In genomic region chr3:117628896-117629295, GRCh38 we compare ENCODE assay signal across 9 cellular contexts.
DNase-seq lines count a peak whose midpoint lies in the region; ATAC-seq, FAIRE-seq and TF ChIP-seq lines count a peak whose summit lies in the region.
"Had no signal": no experiment of that assay in that cellular context is flagged by ENCODE, and none has a peak within 500 bp of the region (broad histone marks: within the 10 kb centered on the region; RNA-seq: fewer than 3 reads in every experiment).

No MANE protein-coding gene starts in this region.

- no peaks in the 10 kb centered on the region for H3K36me3 Mint-ChIP-seq in activated CD4-positive, alpha-beta T cell treated with anti-CD3 and anti-CD28 coated beads for 36 hours (ENCODE audit: low read depth)
- no peaks in the 10 kb centered on the region for H3K36me3 Mint-ChIP-seq in GM23338 (ENCODE audit: low read depth)

- H3K9me2 ChIP-seq in OCI-LY7 (ENCODE audit: insufficient read depth, low read length) (no peaks in the 10 kb centered on the region), GM23338 (ENCODE audit: insufficient read depth) (no peaks in the 10 kb centered on the region)

- no peak for ATAC-seq in activated CD4-positive, alpha-beta T cell treated with anti-CD3 and anti-CD28 coated beads for 36 hours
- ATAC-seq in GM18519 (IDR thresholded peaks at IDR 0.05; ENCODE audit: low FRiP score, unreplicated experiment), result no peak
- no peak for ATAC-seq in GM23338

- FAIRE-seq in HTR-8/SVneo (lab: Jason Lieb, UNC), result no peak

- H3K27ac ChIP-seq in OCI-LY7 (ENCODE audit: low read depth, low read length, poor library complexity, severe bottlenecking) (no peak overlapping the region), GM23338 (ENCODE audit: low read depth) (no peak overlapping the region)

- no peak overlapping the region for H3K4me3 ChIP-seq in OCI-LY7 (ENCODE audit: low read depth, low read length, poor library complexity, severe bottlenecking)
- H3K4me3 ChIP-seq in GM23338, result no peak overlapping the region

- H3K4me2 ChIP-seq in OCI-LY7 (ENCODE audit: low read length), result no peak overlapping the region
- no peak overlapping the region for H3K4me2 ChIP-seq in GM23338

- H3K27me3 ChIP-seq in GM23338 (ENCODE audit: insufficient read depth), result no peaks in the 10 kb centered on the region

- H3K4me3 Mint-ChIP-seq in activated CD4-positive, alpha-beta T cell treated with anti-CD3 and anti-CD28 coated beads for 36 hours, result no peak overlapping the region
- H3K4me3 Mint-ChIP-seq in GM23338, result no peak overlapping the region
- H3K4me3 Mint-ChIP-seq: T-helper 1 cell treated with Interleukin-12 subunit alpha and Interleukin-12 subunit beta and Interleukin-4 antibody, amounts not matched to agents 30 μg/mL and 1 μg/mL, for 36 hours had no signal

- no peaks in the 10 kb centered on the region for H3K4me1 Mint-ChIP-seq in activated CD4-positive, alpha-beta T cell treated with anti-CD3 and anti-CD28 coated beads for 36 hours
- H3K4me1 Mint-ChIP-seq in GM23338, result peaks cover 28% of the 10 kb centered on the region

- TF ChIP-seq CTCF in OCI-LY7 (conservative IDR thresholded peaks at IDR 0.05; ENCODE audit: low read length) (no peak), GM23338 (conservative IDR thresholded peaks at IDR 0.05; ENCODE audit: low read depth in 2 of 2) (no peak)

- no peaks in the 10 kb centered on the region for H3K9me3 Mint-ChIP-seq in activated CD4-positive, alpha-beta T cell treated with anti-CD3 and anti-CD28 coated beads for 36 hours (ENCODE audit: low read depth)
- no peaks in the 10 kb centered on the region for H3K9me3 Mint-ChIP-seq in GM23338
- H3K9me3 Mint-ChIP-seq: T-helper 1 cell treated with Interleukin-12 subunit alpha and Interleukin-12 subunit beta and Interleukin-4 antibody, amounts not matched to agents 30 μg/mL and 1 μg/mL, for 36 hours had no signal

- POLR2A ChIA-PET in OCI-LY7 (lab: Charles Lee), result interaction anchor here (1.3 kb wide), 1 partner anchor 12 kb away, joined by 4 read pairs; no protein-coding TSS in a partner anchor
- POLR2A ChIA-PET in activated CD4-positive, alpha-beta T cell treated with anti-CD3 and anti-CD28 coated beads for 36 hours (lab: Charles Lee), result no interaction called here

- H3K27me3 Mint-ChIP-seq in activated CD4-positive, alpha-beta T cell treated with anti-CD3 and anti-CD28 coated beads for 36 hours, result no peaks in the 10 kb centered on the region
- peaks cover 1% of the 10 kb centered on the region for H3K27me3 Mint-ChIP-seq in GM23338 (ENCODE audit: insufficient read depth, low read depth, poor library complexity)

- DNase-seq in AG08395 (ENCODE audit: low spot score) (peak; percentile 24), HS-27A (ENCODE audit: low read depth) (peak; percentile 31), OCI-LY7 (ENCODE audit: low spot score) (peak; percentile 5), iPS-NIHi11 (ENCODE audit: low spot score) (peak; percentile 43), HTR-8/SVneo (ENCODE audit: insufficient read length, low spot score) (no peak), GM23338 (ENCODE audit: low spot score) (no peak)
- DNase-seq in activated CD4-positive, alpha-beta T cell treated with anti-CD3 and anti-CD28 coated beads for 36 hours, result no peak

- no peak overlapping the region for H3K27ac Mint-ChIP-seq in activated CD4-positive, alpha-beta T cell treated with anti-CD3 and anti-CD28 coated beads for 36 hours
- no peak overlapping the region for H3K27ac Mint-ChIP-seq in GM23338
- H3K27ac Mint-ChIP-seq: T-helper 1 cell treated with Interleukin-12 subunit alpha and Interleukin-12 subunit beta and Interleukin-4 antibody, amounts not matched to agents 30 μg/mL and 1 μg/mL, for 36 hours had no signal

- no peak overlapping the region for H2AFZ ChIP-seq in OCI-LY7 (ENCODE audit: low read length)
- H2AFZ ChIP-seq in GM23338, result no peak overlapping the region

- H3F3A ChIP-seq in GM23338 (replicated peaks; ENCODE audit: low read depth), result no peaks in the 10 kb centered on the region

- no TSS peak for BruUV-seq in OCI-LY7 (replicated peaks; lab: Mats Ljungman, UMichigan)

- H4K20me1 ChIP-seq in OCI-LY7 (ENCODE audit: insufficient read depth, low read length) (no peaks in the 10 kb centered on the region), GM23338 (replicated peaks; ENCODE audit: insufficient read depth) (no peaks in the 10 kb centered on the region)

- no peaks in the 10 kb centered on the region for H3K4me1 ChIP-seq in OCI-LY7 (ENCODE audit: insufficient read depth, low read length, poor library complexity, severe bottlenecking)
- H3K4me1 ChIP-seq in GM23338 (ENCODE audit: insufficient read depth), result peaks cover 15% of the 10 kb centered on the region

- CTCF ChIA-PET in OCI-LY7 (lab: Charles Lee; ENCODE audit: unreplicated experiment), result no interaction called here
- CTCF ChIA-PET in activated CD4-positive, alpha-beta T cell treated with anti-CD3 and anti-CD28 coated beads for 36 hours (lab: Charles Lee), result no interaction called here

- intact Hi-C loops in OCI-LY7 (cut with micrococcal nuclease; ENCODE audit: unreplicated experiment), result no loop called here
- intact Hi-C loops in activated CD4-positive, alpha-beta T cell treated with anti-CD3 and anti-CD28 coated beads for 36 hours (cut with DNase I, micrococcal nuclease), result loop anchor here in 1 of 2 experiments (10.0 kb wide), 1 partner anchor 764 kb away; no protein-coding TSS in a partner anchor

- no peaks in the 10 kb centered on the region for H3K79me2 ChIP-seq in OCI-LY7 (ENCODE audit: insufficient read depth, low read depth, low read length)
- H3K79me2 ChIP-seq in GM23338 (replicated peaks; ENCODE audit: insufficient read depth), result no peaks in the 10 kb centered on the region

- no peaks in the 10 kb centered on the region for H3K9me3 ChIP-seq in OCI-LY7 (ENCODE audit: low read length)

- H3K36me3 ChIP-seq in OCI-LY7 (ENCODE audit: insufficient read depth, low read length), result no peaks in the 10 kb centered on the region
- no peaks in the 10 kb centered on the region for H3K36me3 ChIP-seq in GM23338 (ENCODE audit: insufficient read depth)

TF ChIP-seq in GM23338, 12 proteins besides CTCF, POLR2A, EP300 and RAD21 (continues in another document):
- TF ChIP-seq EZH2phosphoT487 (IDR thresholded peaks at IDR 0.05; ENCODE audit: unreplicated experiment), result no peak
- TF ChIP-seq POLR2AphosphoS5 (IDR thresholded peaks at IDR 0.05; ENCODE audit: low read depth), result no peak
- no peak for TF ChIP-seq ZNF462 (CRISPR knock-in tag; IDR thresholded peaks at IDR 0.05)
- TF ChIP-seq STAT1 (IDR thresholded peaks at IDR 0.05; ENCODE audit: unreplicated experiment), result no peak

Comparison
In these comparisons a context has a peak if more than half of its experiments do, and no peak if none do; other contexts are left out.
1. DNase-seq: peak in AG08395 (single experiment), HS-27A (single experiment), OCI-LY7 (single experiment) and iPS-NIHi11 (single experiment); none in activated CD4-positive, alpha-beta T cell treated with anti-CD3 and anti-CD28 coated beads for 36 hours (single experiment), HTR-8/SVneo (single experiment) and GM23338 (single experiment).